ENCODE assay signal across 38 cellular contexts in the genomic region with DNA sequence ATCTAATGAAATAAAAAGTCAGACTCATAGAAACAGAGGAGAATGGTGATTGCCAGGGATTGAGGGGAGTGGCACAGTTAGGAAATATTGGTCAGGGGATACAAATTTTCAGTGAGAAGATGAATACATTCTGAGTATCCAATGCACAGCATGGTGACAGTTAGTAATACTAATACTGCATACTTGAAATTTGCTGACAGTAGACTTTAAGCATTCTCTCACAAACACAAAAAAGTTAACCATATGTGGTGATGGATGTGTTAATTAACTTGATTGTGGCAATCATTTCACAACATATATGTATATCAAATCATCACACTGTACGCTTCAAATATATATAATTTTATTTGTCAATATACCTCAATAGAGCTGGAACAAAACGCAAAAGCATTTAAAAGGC. TPM values are rescaled to one million over a fixed set of nuclear protein-coding genes. Genes with fewer than 3 reads are reported as not detected.
"Had no signal": no experiment of that assay in that cellular context is flagged by ENCODE, and none has a peak within 500 bp of the region (broad histone marks: within the 10 kb centered on the region; RNA-seq: fewer than 3 reads in every experiment).

No MANE protein-coding gene starts in this region.

- H3K27ac ChIP-seq: ascending aorta, cardiac muscle cell, VCaP had no signal

- H3K9me3 Mint-ChIP-seq: activated B cell treated with CpG ODN at 0.5 μM for 24 hours; activated CD4-positive, alpha-beta memory T cell treated with anti-CD3 and anti-CD28 coated beads, Interleukin-2, amount 10 ng/mL, durations not matched to agents 7 days and 5 days; activated CD4-positive, alpha-beta T cell treated with anti-CD3 and anti-CD28 coated beads, Interleukin-2, amount 10 ng/mL, durations not matched to agents 24 days and 14 days; activated naive CD4-positive, alpha-beta T cell treated with anti-CD3 and anti-CD28 coated beads, Interleukin-2, amount 10 ng/mL, durations not matched to agents 7 days and 5 days; activated naive CD4-positive, alpha-beta T cell treated with anti-CD3 and anti-CD28 coated beads, Interleukin-2, amount 50 U/mL, for 24 hours; activated naive CD8-positive, alpha-beta T cell treated with anti-CD3 and anti-CD28 coated beads, Interleukin-2, amount 10 ng/mL, durations not matched to agents 7 days and 5 days; activated naive CD8-positive, alpha-beta T cell treated with anti-CD3 and anti-CD28 coated beads, Interleukin-2, amount 50 U/mL, for 24 hours; activated T-cell treated with anti-CD3 and anti-CD28 coated beads, Interleukin-2, amount 50 U/mL, for 24 hours; activated T-helper 2 cell treated with anti-CD3 and anti-CD28 coated beads, Interferon-gamma antibody, Interleukin-2, Interleukin-4, amounts not matched to agents 10 μg/mL and 5 μg/mL and 100 μg/mL, durations not matched to agents 14 hours and 24 hours and 36 hours; brain; T-helper 1 cell treated with Interleukin-12 subunit alpha and Interleukin-12 subunit beta and Interleukin-4 antibody, amounts not matched to agents 30 μg/mL and 1 μg/mL, for 36 hours; T-helper 2 cell treated with Interferon-gamma antibody and Interleukin-4, amounts not matched to agents 5 μg/mL and 100 μg/mL, for 36 hours had no signal

- H3K4me1 ChIP-seq: ascending aorta had no signal

- H3K9me3 ChIP-seq: ascending aorta had no signal

- H3K27me3 ChIP-seq: ascending aorta had no signal

- H3K27ac Mint-ChIP-seq: activated B cell treated with CpG ODN at 0.5 μM for 24 hours; activated CD4-positive, alpha-beta memory T cell treated with anti-CD3 and anti-CD28 coated beads, Interleukin-2, amount 10 ng/mL, durations not matched to agents 7 days and 5 days; activated CD4-positive, alpha-beta T cell treated with anti-CD3 and anti-CD28 coated beads, Interleukin-2, amount 10 ng/mL, durations not matched to agents 24 days and 14 days; activated CD8-positive, alpha-beta memory T cell treated with anti-CD3 and anti-CD28 coated beads, Interleukin-2, amount 10 ng/mL, durations not matched to agents 7 days and 5 days; activated CD8-positive, alpha-beta T cell treated with anti-CD3 and anti-CD28 coated beads, Interleukin-2, amount 10 ng/mL, durations not matched to agents 7 days and 5 days; activated naive CD4-positive, alpha-beta T cell treated with anti-CD3 and anti-CD28 coated beads, Interleukin-2, amount 10 ng/mL, durations not matched to agents 7 days and 5 days; activated naive CD4-positive, alpha-beta T cell treated with anti-CD3 and anti-CD28 coated beads, Interleukin-2, amount 50 U/mL, for 24 hours; activated naive CD8-positive, alpha-beta T cell; activated naive CD8-positive, alpha-beta T cell treated with anti-CD3 and anti-CD28 coated beads, Interleukin-2, amount 10 ng/mL, durations not matched to agents 7 days and 5 days; activated naive CD8-positive, alpha-beta T cell treated with anti-CD3 and anti-CD28 coated beads, Interleukin-2, amount 50 U/mL, for 24 hours; activated T-cell treated with anti-CD3 and anti-CD28 coated beads, Interleukin-2, amount 50 U/mL, for 24 hours; activated T-helper 2 cell treated with anti-CD3 and anti-CD28 coated beads, Interferon-gamma antibody, Interleukin-2, Interleukin-4, amounts not matched to agents 10 μg/mL and 5 μg/mL and 100 μg/mL, durations not matched to agents 14 hours and 24 hours and 36 hours; T-helper 1 cell treated with Interleukin-12 subunit alpha and Interleukin-12 subunit beta and Interleukin-4 antibody, amounts not matched to agents 30 μg/mL and 1 μg/mL, for 36 hours; T-helper 2 cell treated with Interferon-gamma antibody and Interleukin-4, amounts not matched to agents 5 μg/mL and 100 μg/mL, for 36 hours had no signal

- H3K27me3 Mint-ChIP-seq: activated CD4-positive, alpha-beta T cell treated with anti-CD3 and anti-CD28 coated beads, Interleukin-2, amount 10 ng/mL, durations not matched to agents 24 days and 14 days; activated naive CD4-positive, alpha-beta T cell treated with anti-CD3 and anti-CD28 coated beads, Interleukin-2, amount 10 ng/mL, durations not matched to agents 7 days and 5 days had no signal

- H3K4me3 Mint-ChIP-seq: activated B cell treated with CpG ODN at 0.5 μM for 24 hours; activated CD4-positive, alpha-beta memory T cell treated with anti-CD3 and anti-CD28 coated beads, Interleukin-2, amount 10 ng/mL, durations not matched to agents 7 days and 5 days; activated CD4-positive, alpha-beta T cell treated with anti-CD3 and anti-CD28 coated beads, Interleukin-2, amount 10 ng/mL, durations not matched to agents 24 days and 14 days; activated CD8-positive, alpha-beta memory T cell treated with anti-CD3 and anti-CD28 coated beads, Interleukin-2, amount 10 ng/mL, durations not matched to agents 7 days and 5 days; activated CD8-positive, alpha-beta T cell treated with anti-CD3 and anti-CD28 coated beads, Interleukin-2, amount 10 ng/mL, durations not matched to agents 7 days and 5 days; activated naive CD4-positive, alpha-beta T cell treated with anti-CD3 and anti-CD28 coated beads, Interleukin-2, amount 10 ng/mL, durations not matched to agents 7 days and 5 days; activated naive CD4-positive, alpha-beta T cell treated with anti-CD3 and anti-CD28 coated beads, Interleukin-2, amount 50 U/mL, for 24 hours; activated naive CD8-positive, alpha-beta T cell; activated naive CD8-positive, alpha-beta T cell treated with anti-CD3 and anti-CD28 coated beads, Interleukin-2, amount 10 ng/mL, durations not matched to agents 7 days and 5 days; activated naive CD8-positive, alpha-beta T cell treated with anti-CD3 and anti-CD28 coated beads, Interleukin-2, amount 50 U/mL, for 24 hours; activated T-cell treated with anti-CD3 and anti-CD28 coated beads, Interleukin-2, amount 50 U/mL, for 24 hours; brain; central memory CD8-positive, alpha-beta T cell; T-helper 1 cell treated with Interleukin-12 subunit alpha and Interleukin-12 subunit beta and Interleukin-4 antibody, amounts not matched to agents 30 μg/mL and 1 μg/mL, for 36 hours; T-helper 2 cell treated with Interferon-gamma antibody and Interleukin-4, amounts not matched to agents 5 μg/mL and 100 μg/mL, for 36 hours had no signal

- FAIRE-seq: bronchial epithelial cell, TTC549 had no signal

- H3K4me3 ChIP-seq: ascending aorta, cardiac muscle cell had no signal

- H3K36me3 ChIP-seq: ascending aorta, cardiac muscle cell had no signal

- ATAC-seq: activated CD8-positive, alpha-beta memory T cell treated with anti-CD3 and anti-CD28 coated beads, Interleukin-2, amount 10 ng/mL, durations not matched to agents 7 days and 5 days; activated CD8-positive, alpha-beta T cell treated with anti-CD3 and anti-CD28 coated beads, Interleukin-2, amount 10 ng/mL, durations not matched to agents 7 days and 5 days; activated naive CD8-positive, alpha-beta T cell treated with anti-CD3 and anti-CD28 coated beads, Interleukin-2, amount 50 U/mL, for 24 hours had no signal

- H3K4me1 Mint-ChIP-seq: activated B cell treated with CpG ODN at 0.5 μM for 24 hours; activated CD4-positive, alpha-beta memory T cell treated with anti-CD3 and anti-CD28 coated beads, Interleukin-2, amount 10 ng/mL, durations not matched to agents 7 days and 5 days; activated CD4-positive, alpha-beta T cell treated with anti-CD3 and anti-CD28 coated beads, Interleukin-2, amount 10 ng/mL, durations not matched to agents 24 days and 14 days; activated CD8-positive, alpha-beta memory T cell treated with anti-CD3 and anti-CD28 coated beads, Interleukin-2, amount 10 ng/mL, durations not matched to agents 7 days and 5 days; activated naive CD4-positive, alpha-beta T cell treated with anti-CD3 and anti-CD28 coated beads, Interleukin-2, amount 10 ng/mL, durations not matched to agents 7 days and 5 days; activated naive CD4-positive, alpha-beta T cell treated with anti-CD3 and anti-CD28 coated beads, Interleukin-2, amount 50 U/mL, for 24 hours; activated naive CD8-positive, alpha-beta T cell treated with anti-CD3 and anti-CD28 coated beads, Interleukin-2, amount 10 ng/mL, durations not matched to agents 7 days and 5 days; activated naive CD8-positive, alpha-beta T cell treated with anti-CD3 and anti-CD28 coated beads, Interleukin-2, amount 50 U/mL, for 24 hours; central memory CD8-positive, alpha-beta T cell had no signal

- DNase-seq: activated B cell treated with CpG ODN at 0.5 μM for 24 hours; activated CD4-positive, alpha-beta memory T cell treated with anti-CD3 and anti-CD28 coated beads, Interleukin-2, amount 10 ng/mL, durations not matched to agents 7 days and 5 days; activated CD4-positive, alpha-beta T cell treated with anti-CD3 and anti-CD28 coated beads for 4 hours; activated CD4-positive, alpha-beta T cell treated with anti-CD3 and anti-CD28 coated beads, Interleukin-2, amount 10 ng/mL, durations not matched to agents 24 days and 14 days; activated CD4-positive, alpha-beta T cell treated with anti-CD3 and anti-CD28 coated beads, Interleukin-2, amount 50 U/mL, for 48 hours; activated CD4-positive, CD25-positive, alpha-beta regulatory T cell treated with anti-CD3 and anti-CD28 coated beads, Interleukin-2, amount 50 U/mL, for 72 hours; activated CD8-positive, alpha-beta memory T cell treated with anti-CD3 and anti-CD28 coated beads for 24 hours; activated CD8-positive, alpha-beta memory T cell treated with anti-CD3 and anti-CD28 coated beads, Interleukin-2, amount 10 ng/mL, durations not matched to agents 7 days and 5 days; activated CD8-positive, alpha-beta memory T cell treated with anti-CD3 and anti-CD28 coated beads, Interleukin-2, amount 50 U/mL, for 48 hours; activated CD8-positive, alpha-beta T cell treated with anti-CD3 and anti-CD28 coated beads, Interleukin-2, amount 10 ng/mL, durations not matched to agents 7 days and 5 days; activated effector memory CD4-positive, alpha-beta T cell treated with Interleukin-2 at 50 U/mL for 16 hours; activated gamma-delta T cell; activated naive CD4-positive, alpha-beta T cell treated with anti-CD3 and anti-CD28 coated beads, Interleukin-2, amount 10 ng/mL, durations not matched to agents 7 days and 5 days; activated naive CD4-positive, alpha-beta T cell treated with Interleukin-2 at 50 U/mL for 16 hours; activated naive CD8-positive, alpha-beta T cell treated with anti-CD3 and anti-CD28 coated beads, Interleukin-2, amount 10 ng/mL, durations not matched to agents 7 days and 5 days; activated naive CD8-positive, alpha-beta T cell treated with anti-CD3 and anti-CD28 coated beads, Interleukin-2, amount 50 U/mL, for 24 hours; activated T-cell treated with anti-CD3 and anti-CD28 coated beads, Interleukin-2, amount 50 U/mL, for 24 hours; activated T-cell treated with anti-CD3 and anti-CD28 coated beads, Interleukin-2, amount 50 U/mL, for 48 hours; amygdala; anterior cingulate cortex; caudate nucleus; cerebellar nuclear complex; T-helper 1 cell; T-helper 2 cell; T-helper 9 cell had no signal

- H3K36me3 Mint-ChIP-seq: activated CD8-positive, alpha-beta memory T cell treated with anti-CD3 and anti-CD28 coated beads, Interleukin-2, amount 10 ng/mL, durations not matched to agents 7 days and 5 days; activated naive CD4-positive, alpha-beta T cell treated with anti-CD3 and anti-CD28 coated beads, Interleukin-2, amount 10 ng/mL, durations not matched to agents 7 days and 5 days; activated naive CD4-positive, alpha-beta T cell treated with anti-CD3 and anti-CD28 coated beads, Interleukin-2, amount 50 U/mL, for 24 hours; activated naive CD8-positive, alpha-beta T cell; activated naive CD8-positive, alpha-beta T cell treated with anti-CD3 and anti-CD28 coated beads, Interleukin-2, amount 10 ng/mL, durations not matched to agents 7 days and 5 days; brain had no signal

RNA-seq across cellular contexts. Expression of a gene that starts 9.2 kb away (rescaled TPM):
- total RNA-seq: activated B cell treated with CpG ODN at 0.5 μM for 24 hours; activated CD4-positive, alpha-beta memory T cell treated with anti-CD3 and anti-CD28 coated beads, Interleukin-2, amount 10 ng/mL, durations not matched to agents 7 days and 5 days; activated CD4-positive, alpha-beta T cell treated with anti-CD3 and anti-CD28 coated beads, Interleukin-2, amount 10 ng/mL, durations not matched to agents 24 days and 14 days; activated CD8-positive, alpha-beta memory T cell treated with anti-CD3 and anti-CD28 coated beads, Interleukin-2, amount 10 ng/mL, durations not matched to agents 7 days and 5 days; activated CD8-positive, alpha-beta T cell treated with anti-CD3 and anti-CD28 coated beads, Interleukin-2, amount 10 ng/mL, durations not matched to agents 7 days and 5 days; activated naive CD8-positive, alpha-beta T cell treated with anti-CD3 and anti-CD28 coated beads, Interleukin-2, amount 10 ng/mL, durations not matched to agents 7 days and 5 days; activated T-helper 2 cell treated with anti-CD3 and anti-CD28 coated beads, Interferon-gamma antibody, Interleukin-2, Interleukin-4, amounts not matched to agents 10 μg/mL and 5 μg/mL and 100 μg/mL, durations not matched to agents 14 hours and 24 hours and 36 hours; ascending aorta; chondrocyte had no signal
